16 cellular contexts compared by ENCODE assay signal in genomic region chr20:10637563-10637962, GRCh38. TPM values are rescaled to one million over a fixed set of nuclear protein-coding genes. Genes with fewer than 3 reads are reported as not detected.
DNase-seq lines count a peak whose midpoint lies in the region; ATAC-seq and TF ChIP-seq lines count a peak whose summit lies in the region.
"Had no signal": no experiment of that assay in that cellular context is flagged by ENCODE, and none has a peak within 500 bp of the region (broad histone marks: within the 10 kb centered on the region; RNA-seq: fewer than 3 reads in every experiment).

No MANE protein-coding gene starts in this region.

- ATAC-seq in GM18505 (IDR thresholded peaks at IDR 0.05; ENCODE audit: unreplicated experiment), result no peak
- ATAC-seq: activated T-cell treated with anti-CD3 and anti-CD28 coated beads, Interleukin-2, amount 50 U/mL, for 72 hours; natural killer cell had no signal

- TF ChIP-seq CTCF in HEK293 (tag by site-specific recombination; IDR thresholded peaks at IDR 0.05) (no peak), ascending aorta (IDR thresholded peaks at IDR 0.05) (no peak)

- CTCF ChIA-PET in HEK293 (lab: Yijun Ruan, JAX), result interaction anchor here (0.5 to 0.6 kb wide), 2 partner anchors 366 to 1229 kb away, joined by 3 to 4 read pairs; no protein-coding TSS in a partner anchor

- H3K4me3 ChIP-seq in HEK293 (ENCODE audit: low read depth, low read length) (no peak overlapping the region), ascending aorta (peak overlapping the region in 1 of 2 donors; percentile 53)

- H3K9me3 ChIP-seq in HEK293 (ENCODE audit: control insufficient read depth, insufficient read depth, low read depth, low read length), result no peaks in the 10 kb centered on the region
- no peaks in the 10 kb centered on the region for H3K9me3 ChIP-seq in ascending aorta

- H3K36me3 ChIP-seq in HEK293 (ENCODE audit: control insufficient read depth in 2 of 2, insufficient read depth in 1 of 2, low read length in 2 of 2) (peaks cover 14 to 56% of the 10 kb centered on the region in 2 experiments; a peak in 2 of 3 replicates), ascending aorta (peaks cover 24 to 40% of the 10 kb centered on the region in 2 donors)

- DNase-seq in ascending aorta (ENCODE audit: low spot score in 2 of 2) (peak in 1 of 2 donors; percentile 63), iPS DF 4.7 (ENCODE audit: extremely low read depth, low spot score) (peak; percentile 84), retina (peak; percentile 44), NK-92 (lab: John Stamatoyannopoulos, UW; ENCODE audit: unreplicated experiment) (no peak), NCI-H2227 treated with DMSO at 0.1 percent for 48 hours (lab: John Stamatoyannopoulos, UW) (no peak), DMS79 (lab: John Stamatoyannopoulos, UW) (no peak)
- DNase-seq: activated CD4-positive, CD25-positive, alpha-beta regulatory T cell treated with anti-CD3 and anti-CD28 coated beads, Interleukin-2, amount 50 U/mL, for 72 hours; activated T-cell treated with anti-CD3 and anti-CD28 coated beads, Interleukin-2, amount 50 U/mL, for 72 hours; cortex of kidney; HCEC 1CT; natural killer cell; NCI-H446 treated with DMSO at 0.1 percent for 48 hours; stimulated activated CD4-positive, alpha-beta T cell treated with anti-CD3 and anti-CD28 coated beads, Interleukin-4, amount 100 ng/mL, for 24 hours had no signal

- H3K27ac ChIP-seq in HEK293 (ENCODE audit: extremely low read depth, low read depth, low read length) (no peak overlapping the region), ascending aorta (peak overlapping the region; percentile 93 to 100)
- H3K27ac ChIP-seq: C4-2B had no signal

- H3K4me1 ChIP-seq in HEK293 (ENCODE audit: control insufficient read depth, insufficient read depth, low read length), result no peaks in the 10 kb centered on the region; the same call in 1 of the 2 replicates
- peaks cover 29 to 60% of the 10 kb centered on the region in 2 donors for H3K4me1 ChIP-seq in ascending aorta

- POLR2A ChIA-PET in HEK293 (lab: Yijun Ruan, JAX), result no interaction called here

- TF ChIP-seq POLR2A in GM18505 (IDR thresholded peaks at IDR 0.05; ENCODE audit: borderline replicate concordance, extremely low read depth, insufficient read depth, insufficient read length), result no peak

- intact Hi-C loops in ascending aorta (cut with DNase I), result loop anchor here (5.0 kb wide), 1 partner anchor 35 kb away; the partner anchor contains the start of gene JAG1

- H3K27me3 ChIP-seq in ascending aorta, result no peaks in the 10 kb centered on the region

TF ChIP-seq in HEK293, 187 proteins besides CTCF, POLR2A, EP300 and RAD21:
- TF ChIP-seq ZNF394 (tag by site-specific recombination; IDR thresholded peaks at IDR 0.05; ENCODE audit: borderline replicate concordance) (no peak), ZIC2 (tag by site-specific recombination; IDR thresholded peaks at IDR 0.05) (peak; percentile 25; the same call in 1 of the 2 replicates)

RNA-seq across cellular contexts. Expression of gene JAG1, which starts 36.2 kb away (rescaled TPM):
- total RNA-seq in ascending aorta, result 101 TPM

Comparison
In these comparisons a context has a peak if more than half of its experiments do, and no peak if none do; other contexts are left out.
1. DNase-seq: peak in iPS DF 4.7 (single experiment) and retina (single experiment); none in NK-92 (single experiment), NCI-H2227 treated with DMSO at 0.1 percent for 48 hours (single experiment) and DMS79 (single experiment).